Comparison of ENCODE assay signal across 8 cellular contexts in the genomic region with DNA sequence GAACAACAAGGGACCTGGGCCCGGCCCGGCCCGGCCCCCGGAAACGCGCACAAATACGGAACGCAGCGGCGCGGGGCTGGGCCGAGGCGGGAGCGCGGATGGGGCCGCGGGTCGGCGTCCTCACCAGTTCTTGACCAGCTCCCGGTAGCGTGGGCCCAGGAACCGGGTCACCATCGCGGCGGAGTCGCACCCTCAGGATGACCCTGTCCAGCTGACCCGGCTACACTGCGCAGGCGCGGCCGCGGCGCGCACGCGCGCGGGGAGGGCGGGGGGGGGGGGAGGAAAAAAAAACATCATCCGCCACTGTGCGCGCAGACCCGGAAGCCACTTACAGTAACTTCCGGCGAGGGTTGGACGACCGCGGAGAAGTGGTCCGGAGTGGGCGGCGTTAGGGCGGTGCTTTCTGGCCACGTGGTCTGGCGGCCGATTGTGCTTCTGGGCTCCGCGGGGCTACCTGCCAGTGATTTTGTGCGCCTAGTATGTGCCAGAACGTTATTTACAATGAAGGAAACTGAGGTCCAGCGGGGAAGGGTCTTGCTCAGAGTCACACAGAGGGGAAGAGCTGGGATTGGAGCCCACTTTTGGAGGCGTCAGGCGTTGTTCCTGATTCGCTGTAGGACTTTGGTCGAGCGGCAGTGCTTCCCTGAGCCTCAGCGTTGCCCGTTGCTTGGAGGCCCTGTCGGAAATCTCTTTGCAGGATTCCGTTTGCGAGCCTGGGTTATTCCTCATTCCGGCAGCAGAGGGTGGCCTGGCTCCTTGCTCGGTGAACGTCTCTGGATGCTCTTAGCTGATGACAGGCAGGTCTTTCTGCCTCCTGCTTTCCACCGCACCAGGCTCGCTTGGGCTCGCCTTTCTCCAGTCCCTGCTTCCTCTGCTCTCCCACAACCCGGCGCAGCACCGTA. TPM values are rescaled to one million over a fixed set of nuclear protein-coding genes. Genes with fewer than 3 reads are reported as not detected.
DNase-seq lines count a peak whose midpoint lies in the region; ATAC-seq and TF ChIP-seq lines count a peak whose summit lies in the region.

A gene (minus strand): TSS at position 227 of the 902 bp plus-strand sequence. CDS start 53 bp downstream, at position 174.

- H3K9me3 Mint-ChIP-seq in CD4-positive, alpha-beta T cell: no peaks in the 10 kb centered on the region
- no peaks in the 10 kb centered on the region for H3K9me3 Mint-ChIP-seq in activated CD4-positive, alpha-beta memory T cell treated with anti-CD3 and anti-CD28 coated beads for 36 hours

- TF ChIP-seq CTCF in CD4-positive, alpha-beta T cell (IDR thresholded peaks at IDR 0.05): peak; percentile 67
- TF ChIP-seq CTCF in dorsolateral prefrontal cortex (IDR thresholded peaks at IDR 0.05 in 54 of 56, conservative IDR thresholded peaks at IDR 0.05 in 2 of 56; ENCODE audit: low read depth in 1 of 56, partially characterized antibody in 56 of 56) (peak in 54 of 56 donors; percentile 20 to 72 (median 58)), right lobe of liver (IDR thresholded peaks at IDR 0.05) (peak; percentile 31 to 50 (median 46))

- intact Hi-C loops in CD4-positive, alpha-beta T cell (cut with DNase I, micrococcal nuclease): loop anchor here (1.0 to 5.0 kb wide), 8 partner anchors 13 to 207 kb away; a partner anchor contains a TSS
- intact Hi-C loops in activated CD4-positive, alpha-beta memory T cell treated with anti-CD3 and anti-CD28 coated beads for 36 hours (cut with micrococcal nuclease): loop anchor here (1.0 to 10.0 kb wide), 5 partner anchors 13 to 489 kb away; a partner anchor contains a TSS
- intact Hi-C loops in dorsolateral prefrontal cortex (cut with DNase I) (loop anchor here (1.0 to 5.0 kb wide), 5 partner anchors 13 to 67 kb away; a partner anchor contains a TSS), right lobe of liver (cut with DNase I) (no loop called here)

- CTCF ChIA-PET in CD4-positive, alpha-beta T cell (lab: Charles Lee): interaction anchor here (0.7 to 2.5 kb wide), 9 partner anchors 11 to 221 kb away, joined by 3 to 31 read pairs (median 5); a partner anchor contains a TSS
- CTCF ChIA-PET in activated CD4-positive, alpha-beta memory T cell treated with anti-CD3 and anti-CD28 coated beads for 36 hours (lab: Charles Lee): interaction anchor here (0.7 to 2.1 kb wide), 6 partner anchors 10 to 220 kb away, joined by 3 to 24 read pairs (median 4); a partner anchor contains a TSS

- peak within 1 kb of the TSS; percentile 77 for H3K27ac ChIP-seq in CD4-positive, alpha-beta T cell (ENCODE audit: low read depth, low read length)
- H3K27ac ChIP-seq in dorsolateral prefrontal cortex (peak within 1 kb of the TSS; percentile 61 to 98 (median 93)), right lobe of liver (peak within 1 kb of the TSS; percentile 57 to 89 (median 83))

- POLR2A ChIA-PET in CD4-positive, alpha-beta T cell (lab: Charles Lee): interaction anchor here (0.7 to 4.8 kb wide), 11 partner anchors 13 to 924 kb away, joined by 3 to 78 read pairs (median 4); a partner anchor contains a TSS
- POLR2A ChIA-PET in activated CD4-positive, alpha-beta memory T cell treated with anti-CD3 and anti-CD28 coated beads for 36 hours (lab: Charles Lee): interaction anchor here (2.1 to 3.7 kb wide), 2 partner anchors 13 to 47 kb away, joined by 10 to 18 read pairs; a partner anchor contains a TSS

- H3K9me3 ChIP-seq in CD4-positive, alpha-beta T cell (ENCODE audit: control insufficient read depth, low read length): no peaks in the 10 kb centered on the region
- H3K9me3 ChIP-seq in right lobe of liver: no peaks in the 10 kb centered on the region

- DNase-seq in CD4-positive, alpha-beta T cell: peak; percentile 79 to 92 (median 88)
- DNase-seq in HK-2 (ENCODE audit: unreplicated experiment) (peak; percentile 96), NCI-H82 treated with DMSO at 0.1 percent for 48 hours (lab: John Stamatoyannopoulos, UW; ENCODE audit: unreplicated experiment) (peak; percentile 82), dorsolateral prefrontal cortex (peak; percentile 94 to 98 (median 96)), right lobe of liver (peak; percentile 96 to 98 (median 97))
- peak; percentile 96 for DNase-seq in activated CD4-positive, alpha-beta memory T cell treated with anti-CD3 and anti-CD28 coated beads for 36 hours
- DNase-seq in stimulated activated CD4-positive, alpha-beta T cell treated with anti-CD3 and anti-CD28 coated beads, Interleukin-4, amount 100 ng/mL, for 4 hours: peak; percentile 91

- H3K27ac Mint-ChIP-seq in CD4-positive, alpha-beta T cell: peak within 1 kb of the TSS; percentile 97
- peak within 1 kb of the TSS; percentile 94 for H3K27ac Mint-ChIP-seq in activated CD4-positive, alpha-beta memory T cell treated with anti-CD3 and anti-CD28 coated beads for 36 hours

- peak; percentile 87 for ATAC-seq in CD4-positive, alpha-beta T cell (ENCODE audit: poor library complexity)
- ATAC-seq in GM19438 (IDR thresholded peaks at IDR 0.05; ENCODE audit: low read depth, unreplicated experiment) (peak; percentile 72), right lobe of liver (peak; percentile 93 to 96 (median 94))

- H3K4me3 Mint-ChIP-seq in CD4-positive, alpha-beta T cell: peak within 1 kb of the TSS; percentile 93
- H3K4me3 Mint-ChIP-seq in activated CD4-positive, alpha-beta memory T cell treated with anti-CD3 and anti-CD28 coated beads for 36 hours: peak within 1 kb of the TSS; percentile 88

- peak; percentile 40 for TF ChIP-seq POLR2A in right lobe of liver (IDR thresholded peaks at IDR 0.05)

- peaks cover 0 to under 1% (median 0%) of the 10 kb centered on the region in 4 donors for H3K36me3 ChIP-seq in right lobe of liver

- H3K36me3 Mint-ChIP-seq in CD4-positive, alpha-beta T cell (ENCODE audit: low read depth): peaks cover 28% of the 10 kb centered on the region
- H3K36me3 Mint-ChIP-seq in activated CD4-positive, alpha-beta memory T cell treated with anti-CD3 and anti-CD28 coated beads for 36 hours: peaks cover 8% of the 10 kb centered on the region

- H3K27me3 ChIP-seq in CD4-positive, alpha-beta T cell (ENCODE audit: control insufficient read depth, insufficient read depth, low read length): no peaks in the 10 kb centered on the region
- no peaks in the 10 kb centered on the region for H3K27me3 ChIP-seq in dorsolateral prefrontal cortex
- no peaks in the 10 kb centered on the region for H3K27me3 ChIP-seq in right lobe of liver

- no peaks in the 10 kb centered on the region for H3K27me3 Mint-ChIP-seq in CD4-positive, alpha-beta T cell
- H3K27me3 Mint-ChIP-seq in activated CD4-positive, alpha-beta memory T cell treated with anti-CD3 and anti-CD28 coated beads for 36 hours: no peaks in the 10 kb centered on the region

- peaks cover 39% of the 10 kb centered on the region for H3K4me1 Mint-ChIP-seq in CD4-positive, alpha-beta T cell (ENCODE audit: low read depth)
- H3K4me1 Mint-ChIP-seq in activated CD4-positive, alpha-beta memory T cell treated with anti-CD3 and anti-CD28 coated beads for 36 hours (ENCODE audit: low read depth): peaks cover 44% of the 10 kb centered on the region

- H3K4me3 ChIP-seq in dorsolateral prefrontal cortex (peak within 1 kb of the TSS; percentile 71 to 100 (median 99)), right lobe of liver (peak within 1 kb of the TSS; percentile 86 to 100 (median 99))

- H3K4me1 ChIP-seq in right lobe of liver: peaks cover 0 to 22% (median 4%) of the 10 kb centered on the region in 4 donors

- WGBS in right lobe of liver (ENCODE audit: insufficient coverage, low coverage, low lambda C conversion rate, missing lambda C conversion rate): under 1% methylated on average over 19 of the region's 79 CpGs

RNA-seq across cellular contexts. Expression of the gene that starts here (rescaled TPM):
- 10 to 100 TPM; 88.9 to 93.8 TPM for total RNA-seq in CD4-positive, alpha-beta T cell
- 100 to 1,000 TPM; 266 to 277 TPM for total RNA-seq in activated CD4-positive, alpha-beta memory T cell treated with anti-CD3 and anti-CD28 coated beads for 36 hours
- total RNA-seq in dorsolateral prefrontal cortex: 100 to 1,000 TPM; 112 to 243 (median 173) TPM
- 100 to 1,000 TPM in 4 of 6 experiments, 10 to 100 TPM in 2; 59.6 to 202 (median 172) TPM for total RNA-seq in right lobe of liver

Comparison
In these comparisons a context has a peak if more than half of its experiments do, and no peak if none do; other contexts are left out.
1. Peak in every context shown above with its lines: DNase-seq, ATAC-seq, H3K4me3 ChIP-seq and H3K27ac ChIP-seq.
2. intact Hi-C loops: an anchor here in CD4-positive, alpha-beta T cell (1.0 to 5.0 kb wide), activated CD4-positive, alpha-beta memory T cell treated with anti-CD3 and anti-CD28 coated beads for 36 hours (1.0 to 10.0 kb wide) and dorsolateral prefrontal cortex (1.0 to 5.0 kb wide); none called in right lobe of liver.